Comparison of ENCODE assay signal across 15 cellular contexts in genomic region chr5:88684136-88684500, GRCh38.
A peak's percentile ranks its signal among the peaks of the same experiment; 100 is the strongest.
DNase-seq lines count a peak whose midpoint lies in the region; ATAC-seq and TF ChIP-seq lines count a peak whose summit lies in the region.
"Had no signal": no experiment of that assay in that cellular context is flagged by ENCODE, and none has a peak within 500 bp of the region (broad histone marks: within the 10 kb centered on the region; RNA-seq: fewer than 3 reads in every experiment).

No MANE protein-coding gene starts in this region.

- peaks cover 94% of the 10 kb centered on the region for H3K27me3 Mint-ChIP-seq in T-helper 2 cell treated with Interferon-gamma antibody and Interleukin-4, amounts not matched to agents 5 μg/mL and 100 μg/mL, for 36 hours (ENCODE audit: low read depth)
- H3K27me3 Mint-ChIP-seq in WTC11 (ENCODE audit: low read depth) (peaks cover 100% of the 10 kb centered on the region), glutamatergic neuron (ENCODE audit: unreplicated experiment) (peaks cover 43% of the 10 kb centered on the region)
- peaks cover 60 to 76% of the 10 kb centered on the region in 2 donors for H3K27me3 Mint-ChIP-seq in stimulated activated naive B cell treated with anti-CD40 and anti-IgM and Interleukin-4, amounts not matched to agents 10 μg/mL and 1 μg/mL and 100 μg/mL, for 72 hours

- peaks cover 6% of the 10 kb centered on the region for H3K4me1 Mint-ChIP-seq in T-helper 2 cell treated with Interferon-gamma antibody and Interleukin-4, amounts not matched to agents 5 μg/mL and 100 μg/mL, for 36 hours (ENCODE audit: low read depth)
- H3K4me1 Mint-ChIP-seq in WTC11 (peaks cover 61% of the 10 kb centered on the region), glutamatergic neuron (ENCODE audit: low read depth, unreplicated experiment) (peaks cover 14% of the 10 kb centered on the region)
- peaks cover 15 to 25% of the 10 kb centered on the region in 2 donors for H3K4me1 Mint-ChIP-seq in stimulated activated naive B cell treated with anti-CD40 and anti-IgM and Interleukin-4, amounts not matched to agents 10 μg/mL and 1 μg/mL and 100 μg/mL, for 72 hours

- TF ChIP-seq CTCF in WTC11 (IDR thresholded peaks at IDR 0.05) (no peak), glutamatergic neuron (IDR thresholded peaks at IDR 0.05; ENCODE audit: partially characterized antibody, unreplicated experiment) (no peak)

- no peak for DNase-seq in T-helper 2 cell treated with Interferon-gamma antibody and Interleukin-4, amounts not matched to agents 5 μg/mL and 100 μg/mL, for 36 hours (ENCODE audit: low spot score)
- no peak for DNase-seq in T-helper 2 cell
- DNase-seq in WTC11 (ENCODE audit: low spot score): no peak
- DNase-seq in glutamatergic neuron: peak; percentile 31
- no peak for DNase-seq in stimulated activated naive B cell treated with anti-CD40 and anti-IgM and Interleukin-4, amounts not matched to agents 10 μg/mL and 1 μg/mL and 100 μg/mL, for 72 hours
- no peak for DNase-seq in SW 1271 (lab: John Stamatoyannopoulos, UW)
- no peak for DNase-seq in germinal center (ENCODE audit: low spot score)
- no peak for DNase-seq in DMS114 treated with DMSO at 0.1 percent for 48 hours (lab: John Stamatoyannopoulos, UW; ENCODE audit: unreplicated experiment)
- DNase-seq: amniotic stem cell, GDM1, left lung, thyroid gland had no signal

- peak overlapping the region; percentile 25 for H3K4me3 Mint-ChIP-seq in T-helper 2 cell treated with Interferon-gamma antibody and Interleukin-4, amounts not matched to agents 5 μg/mL and 100 μg/mL, for 36 hours
- H3K4me3 Mint-ChIP-seq in WTC11: peak overlapping the region; percentile 67
- H3K4me3 Mint-ChIP-seq in glutamatergic neuron (ENCODE audit: unreplicated experiment): peak overlapping the region; percentile 95
- H3K4me3 Mint-ChIP-seq in stimulated activated naive B cell treated with anti-CD40 and anti-IgM and Interleukin-4, amounts not matched to agents 10 μg/mL and 1 μg/mL and 100 μg/mL, for 72 hours: peak overlapping the region in 1 of 2 donors; percentile 6
- H3K4me3 Mint-ChIP-seq: activated T-helper 17 cell treated with anti-CD3 and anti-CD28 coated beads, Interleukin-2, amount 50 U/mL, for 72 hours; dendritic cell treated with granulocyte-macrophage colony-stimulating factor and Interleukin-4, amounts not matched to agents 40 ng/mL and 50 ng/mL, for 4 days had no signal

- POLR2A ChIA-PET in WTC11 (lab: Charles Lee): interaction anchor here (0.6 to 1.4 kb wide), 4 partner anchors 9 to 901 kb away, joined by 3 to 8 read pairs (median 6); no protein-coding TSS in a partner anchor

- no peak for ATAC-seq in WTC11
- no peak for ATAC-seq in stimulated activated naive B cell treated with anti-CD40 and anti-IgM and Interleukin-4, amounts not matched to agents 10 μg/mL and 1 μg/mL and 100 μg/mL, for 72 hours (replicated peaks)
- ATAC-seq: activated T-helper 17 cell treated with anti-CD3 and anti-CD28 coated beads, Interleukin-2, amount 50 U/mL, for 72 hours; left lung had no signal

- CTCF ChIA-PET in WTC11 (lab: Charles Lee): interaction anchor here (0.6 to 2.8 kb wide), 14 partner anchors 9 to 1968 kb away, joined by 3 to 19 read pairs (median 5); no protein-coding TSS in a partner anchor

- H3K27ac Mint-ChIP-seq in T-helper 2 cell treated with Interferon-gamma antibody and Interleukin-4, amounts not matched to agents 5 μg/mL and 100 μg/mL, for 36 hours: peak overlapping the region; percentile 68
- H3K27ac Mint-ChIP-seq in WTC11 (no peak overlapping the region), glutamatergic neuron (ENCODE audit: unreplicated experiment) (no peak overlapping the region)
- peak overlapping the region; percentile 84 for H3K27ac Mint-ChIP-seq in stimulated activated naive B cell treated with anti-CD40 and anti-IgM and Interleukin-4, amounts not matched to agents 10 μg/mL and 1 μg/mL and 100 μg/mL, for 72 hours
- H3K27ac Mint-ChIP-seq: activated CD8-positive, alpha-beta T cell treated with anti-CD3 and anti-CD28 coated beads for 36 hours; activated T-helper 17 cell treated with anti-CD3 and anti-CD28 coated beads, Interleukin-2, amount 50 U/mL, for 72 hours; dendritic cell treated with granulocyte-macrophage colony-stimulating factor and Interleukin-4, amounts not matched to agents 40 ng/mL and 50 ng/mL, for 4 days had no signal

- H3K9me3 Mint-ChIP-seq in T-helper 2 cell treated with Interferon-gamma antibody and Interleukin-4, amounts not matched to agents 5 μg/mL and 100 μg/mL, for 36 hours: no peaks in the 10 kb centered on the region
- H3K9me3 Mint-ChIP-seq in WTC11 (no peaks in the 10 kb centered on the region), glutamatergic neuron (ENCODE audit: unreplicated experiment) (peaks cover 34% of the 10 kb centered on the region)
- peaks cover 0 to 4% of the 10 kb centered on the region in 2 donors for H3K9me3 Mint-ChIP-seq in stimulated activated naive B cell treated with anti-CD40 and anti-IgM and Interleukin-4, amounts not matched to agents 10 μg/mL and 1 μg/mL and 100 μg/mL, for 72 hours
- H3K9me3 Mint-ChIP-seq: activated CD8-positive, alpha-beta T cell treated with anti-CD3 and anti-CD28 coated beads for 36 hours; dendritic cell treated with granulocyte-macrophage colony-stimulating factor and Interleukin-4, amounts not matched to agents 40 ng/mL and 50 ng/mL, for 4 days had no signal

- H3K36me3 Mint-ChIP-seq in T-helper 2 cell treated with Interferon-gamma antibody and Interleukin-4, amounts not matched to agents 5 μg/mL and 100 μg/mL, for 36 hours (ENCODE audit: low read depth): no peaks in the 10 kb centered on the region
- H3K36me3 Mint-ChIP-seq in WTC11: no peaks in the 10 kb centered on the region
- peaks cover 6% of the 10 kb centered on the region for H3K36me3 Mint-ChIP-seq in glutamatergic neuron (ENCODE audit: unreplicated experiment)
- H3K36me3 Mint-ChIP-seq in stimulated activated naive B cell treated with anti-CD40 and anti-IgM and Interleukin-4, amounts not matched to agents 10 μg/mL and 1 μg/mL and 100 μg/mL, for 72 hours: peaks cover 6 to 15% of the 10 kb centered on the region in 2 donors

TF ChIP-seq in WTC11, 78 proteins besides CTCF, POLR2A, EP300 and RAD21:
- TF ChIP-seq RELA (CRISPR knock-in tag; IDR thresholded peaks at IDR 0.05; ENCODE audit: borderline replicate concordance): no peak
- TF ChIP-seq PRRX2 (CRISPR knock-in tag; IDR thresholded peaks at IDR 0.05): no peak
- no peak for TF ChIP-seq ZNF138 (CRISPR knock-in tag; conservative IDR thresholded peaks at IDR 0.05)
- TF ChIP-seq NFE2L1 (CRISPR knock-in tag; IDR thresholded peaks at IDR 0.05): no peak
- no peak for TF ChIP-seq JAZF1 (CRISPR knock-in tag; IDR thresholded peaks at IDR 0.05)
- no peak for TF ChIP-seq ARID4B (CRISPR knock-in tag; IDR thresholded peaks at IDR 0.05; ENCODE audit: borderline replicate concordance)
- TF ChIP-seq SP1 (CRISPR knock-in tag; conservative IDR thresholded peaks at IDR 0.05): no peak
- no peak for TF ChIP-seq TCF7 (CRISPR knock-in tag; IDR thresholded peaks at IDR 0.05; ENCODE audit: low read depth)
- TF ChIP-seq ETV6 (CRISPR knock-in tag; IDR thresholded peaks at IDR 0.05): no peak
- TF ChIP-seq ZNF425 (CRISPR knock-in tag; conservative IDR thresholded peaks at IDR 0.05): no peak

Comparison
In these comparisons a context has a peak if more than half of its experiments do, and no peak if none do; other contexts are left out.
1. H3K27ac Mint-ChIP-seq: peak in T-helper 2 cell treated with Interferon-gamma antibody and Interleukin-4, amounts not matched to agents 5 μg/mL and 100 μg/mL, for 36 hours (single experiment) and stimulated activated naive B cell treated with anti-CD40 and anti-IgM and Interleukin-4, amounts not matched to agents 10 μg/mL and 1 μg/mL and 100 μg/mL, for 72 hours (single experiment); none in WTC11 (single experiment) and glutamatergic neuron (single experiment).